ENCODE assay signal across 8 cellular contexts in the genomic region with DNA sequence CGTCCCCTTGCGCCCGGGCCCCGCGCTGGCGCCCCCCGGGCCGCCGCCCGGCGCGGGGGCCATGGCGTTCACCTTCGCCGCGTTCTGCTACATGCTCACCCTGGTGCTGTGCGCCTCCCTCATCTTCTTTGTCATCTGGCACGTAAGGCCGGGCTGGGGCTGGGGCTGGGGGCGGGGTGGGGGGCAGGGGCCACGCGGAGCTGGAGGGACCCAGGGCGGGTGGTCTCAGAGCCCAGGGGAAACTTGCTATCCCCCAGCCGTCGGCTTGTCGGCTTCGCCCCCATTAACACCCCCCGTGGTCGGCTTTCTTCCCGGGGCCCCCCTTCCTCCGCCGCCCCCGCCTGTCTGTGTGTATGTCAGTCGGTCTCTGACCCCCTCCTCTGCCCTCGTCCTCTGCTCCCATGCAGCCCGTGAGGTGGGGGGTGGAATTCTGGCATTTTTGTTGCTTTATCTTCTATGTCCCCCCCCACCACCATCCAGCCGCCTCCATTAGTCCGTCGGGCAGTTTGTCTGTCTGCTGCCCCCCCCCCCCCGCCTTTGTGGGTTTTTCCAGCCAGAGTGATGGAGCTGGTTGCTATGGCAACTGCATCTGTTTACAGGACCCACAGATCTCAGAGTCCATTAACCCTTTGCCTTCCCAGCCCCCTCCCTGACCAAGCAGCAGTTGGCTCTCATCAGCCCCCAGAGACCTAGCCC. TPM values are rescaled to one million over a fixed set of nuclear protein-coding genes. Genes with fewer than 3 reads are reported as not detected.
DNase-seq lines count a peak whose midpoint lies in the region; TF ChIP-seq lines count a peak whose summit lies in the region.

No MANE protein-coding gene starts in this region.

- H3K27me3 ChIP-seq in OCI-LY1 (ENCODE audit: insufficient read depth, low read length) (no peaks in the 10 kb centered on the region), MM.1S (replicated peaks; ENCODE audit: insufficient read depth, low read length) (no peaks in the 10 kb centered on the region; the same call in 1 of the 2 replicates)

- no peaks in the 10 kb centered on the region for H3K9me2 ChIP-seq in OCI-LY1 (ENCODE audit: low read depth, low read length)
- H3K9me2 ChIP-seq in MM.1S (replicated peaks; ENCODE audit: insufficient read depth, low read length), result no peaks in the 10 kb centered on the region

- DNase-seq in NCI-H1105 treated with DMSO at 0.1 percent for 48 hours (lab: John Stamatoyannopoulos, UW) (peak; percentile 16), NCI-H1105 (lab: John Stamatoyannopoulos, UW) (no peak), retinal pigment epithelial cell (ENCODE audit: low read depth) (no peak), mesenteric fat pad (ENCODE audit: low spot score) (no peak), MM.1S (no peak)
- no peak for DNase-seq in stimulated activated CD4-positive, alpha-beta T cell treated with anti-CD3 and anti-CD28 coated beads, Interleukin-15, amount 100 ng/mL, for 24 hours

- no peak for TF ChIP-seq CTCF in OCI-LY1 (IDR thresholded peaks at IDR 0.05; ENCODE audit: low read length)
- no peak for TF ChIP-seq CTCF in retinal pigment epithelial cell (conservative IDR thresholded peaks at IDR 0.05; ENCODE audit: low read depth, low read length)
- no peak for TF ChIP-seq CTCF in MM.1S (IDR thresholded peaks at IDR 0.05; ENCODE audit: low read length)

- peak overlapping the region; percentile 27; the same call in 1 of the 2 replicates for H3K4me2 ChIP-seq in OCI-LY1 (ENCODE audit: low read length)
- H3K4me2 ChIP-seq in MM.1S (ENCODE audit: low read depth, low read length), result no peak overlapping the region

- H3K4me3 ChIP-seq in OCI-LY1 (ENCODE audit: low read depth, low read length, poor library complexity, severe bottlenecking) (no peak overlapping the region), retinal pigment epithelial cell (ENCODE audit: low read length) (peak overlapping the region; percentile 27), MM.1S (ENCODE audit: low read length) (no peak overlapping the region)

- H2AFZ ChIP-seq in OCI-LY1 (ENCODE audit: low read length), result no peak overlapping the region
- H2AFZ ChIP-seq in MM.1S (ENCODE audit: low read length), result no peak overlapping the region

- H4K20me1 ChIP-seq in OCI-LY1 (ENCODE audit: insufficient read depth, low read length), result no peaks in the 10 kb centered on the region
- H4K20me1 ChIP-seq in MM.1S (ENCODE audit: insufficient read depth, low read length), result no peaks in the 10 kb centered on the region

- H3K36me3 ChIP-seq in OCI-LY1 (ENCODE audit: insufficient read depth, low read length) (peaks cover 26% of the 10 kb centered on the region), MM.1S (replicated peaks; ENCODE audit: insufficient read depth, low read length) (no peaks in the 10 kb centered on the region)

- H3K4me1 ChIP-seq in OCI-LY1 (ENCODE audit: insufficient read depth, low read length, severe bottlenecking), result peaks cover 18% of the 10 kb centered on the region
- H3K4me1 ChIP-seq in MM.1S (ENCODE audit: low read length), result peaks cover 8% of the 10 kb centered on the region

- H3K27ac ChIP-seq in OCI-LY1 (ENCODE audit: low read depth, low read length, poor library complexity, severe bottlenecking) (no peak overlapping the region), cingulate gyrus (ENCODE audit: low read depth, low read length) (peak overlapping the region; percentile 60), MM.1S (ENCODE audit: low read length) (no peak overlapping the region)

- H3F3A ChIP-seq in OCI-LY1 (ENCODE audit: insufficient read depth, low read length) (0 out of 2 replicates have a peak, but pooled peaks cover 5% of the 10 kb centered on the region), MM.1S (ENCODE audit: insufficient read depth, low read length) (0 out of 2 replicates have a peak, but pooled peaks cover under 1% of the 10 kb centered on the region)

- no peak overlapping the region for H3K9ac ChIP-seq in OCI-LY1 (ENCODE audit: low read length)
- no peak overlapping the region for H3K9ac ChIP-seq in MM.1S (ENCODE audit: low read length)

- H3K9me3 ChIP-seq in OCI-LY1 (ENCODE audit: low read length) (no peaks in the 10 kb centered on the region), MM.1S (replicated peaks; ENCODE audit: insufficient read depth, low read length) (no peaks in the 10 kb centered on the region)

- no peaks in the 10 kb centered on the region for H3K79me2 ChIP-seq in OCI-LY1 (ENCODE audit: insufficient read depth, low read length)
- H3K79me2 ChIP-seq in MM.1S (ENCODE audit: low read length), result no peaks in the 10 kb centered on the region

RNA-seq across cellular contexts. Expression of gene CNIH2, which starts 0.6 kb away (rescaled TPM):
- 0.55 TPM for total RNA-seq in mesenteric fat pad

RNA-seq across cellular contexts. Expression of gene RAB1B, which starts 10.1 kb away (rescaled TPM):
- total RNA-seq in mesenteric fat pad, result 138 TPM

RNA-seq across cellular contexts. Expression of gene YIF1A, which starts 10.4 kb away (rescaled TPM):
- total RNA-seq in mesenteric fat pad, result 81.7 TPM

RNA-seq across cellular contexts. Expression of gene TMEM151A, which starts 13.2 kb away (rescaled TPM):
- 0.19 TPM for total RNA-seq in mesenteric fat pad

RNA-seq across cellular contexts. Expression of gene KLC2, which starts 21.0 kb away (rescaled TPM):
- 35.0 TPM for total RNA-seq in mesenteric fat pad
